Comparison of ENCODE assay signal across 8 cellular contexts in genomic region chr4:125085-125820, GRCh38. TPM values are rescaled to one million over a fixed set of nuclear protein-coding genes. Genes with fewer than 3 reads are reported as not detected.
A peak's percentile ranks its signal among the peaks of the same experiment; 100 is the strongest.
DNase-seq lines count a peak whose midpoint lies in the region; ATAC-seq, FAIRE-seq and TF ChIP-seq lines count a peak whose summit lies in the region.

No MANE protein-coding gene starts in this region.

- H3K27me3 Mint-ChIP-seq in activated naive CD8-positive, alpha-beta T cell = no peaks in the 10 kb centered on the region

- peak overlapping the region; percentile 100 for H3K27ac Mint-ChIP-seq in activated naive CD8-positive, alpha-beta T cell

- ATAC-seq in GM21576 (IDR thresholded peaks at IDR 0.05; ENCODE audit: unreplicated experiment) = peak; percentile 15
- peak; percentile 54 for ATAC-seq in Right ventricle myocardium superior (ENCODE audit: poor library complexity)
- peak; percentile 65 to 80 (median 76) for ATAC-seq in pancreas

- H3K36me3 Mint-ChIP-seq in activated naive CD8-positive, alpha-beta T cell = peaks cover 13% of the 10 kb centered on the region

- peak overlapping the region; percentile 77 to 90 (median 84) for H3K27ac ChIP-seq in pancreas

- DNase-seq in DMS53 treated with DMSO at 0.1 percent for 48 hours (lab: John Stamatoyannopoulos, UW; ENCODE audit: unreplicated experiment) = peak; percentile 56
- DNase-seq in NCI-H1417 (lab: John Stamatoyannopoulos, UW) = peak in 2 of 3 experiments; percentile 62 to 64
- DNase-seq in Right ventricle myocardium superior = peak; percentile 50
- peak; percentile 43 to 80 (median 58) for DNase-seq in pancreas
- no peak for DNase-seq in DMS153 (lab: John Stamatoyannopoulos, UW)
- DNase-seq in pons (ENCODE audit: low spot score) = no peak

- no peaks in the 10 kb centered on the region for H3K36me3 ChIP-seq in pancreas

- FAIRE-seq in pancreas (lab: Jason Lieb, UNC) = no peak

- H3K4me1 Mint-ChIP-seq in activated naive CD8-positive, alpha-beta T cell (ENCODE audit: low read depth) = peaks cover 34% of the 10 kb centered on the region

- no peaks in the 10 kb centered on the region for H3K27me3 ChIP-seq in pancreas

- TF ChIP-seq CTCF in pancreas (IDR thresholded peaks at IDR 0.05) = no peak

- H3K9me3 ChIP-seq in pancreas = no peaks in the 10 kb centered on the region

- H3K9me3 Mint-ChIP-seq in activated naive CD8-positive, alpha-beta T cell (ENCODE audit: low read depth) = peaks cover 3% of the 10 kb centered on the region

- H3K4me3 Mint-ChIP-seq in activated naive CD8-positive, alpha-beta T cell = peak overlapping the region; percentile 99

- WGBS in pancreas, 2 donors = 2 to 3% methylated on average over 34 of the region's 34 CpGs

- peaks cover 0 to 5% (median 0%) of the 10 kb centered on the region in 3 donors for H3K4me1 ChIP-seq in pancreas

- intact Hi-C loops in Right ventricle myocardium superior (cut with DNase I) = no loop called here
- intact Hi-C loops in pancreas (cut with DNase I) = no loop called here

- peak overlapping the region; percentile 70 to 98 (median 88) for H3K4me3 ChIP-seq in pancreas

RNA-seq across cellular contexts. Expression of gene ZNF718, which starts 1.0 kb away (rescaled TPM):
- total RNA-seq in Right ventricle myocardium superior (5.8 TPM), pancreas (1 to 10 TPM; 1.9 to 5.8 (median 2.3) TPM)
- 1 to 10 TPM; 1.2 TPM for polyA plus RNA-seq in pancreas

Comparison
In these comparisons a context has a peak if more than half of its experiments do, and no peak if none do; other contexts are left out.
1. DNase-seq: peak in DMS53 treated with DMSO at 0.1 percent for 48 hours (single experiment), NCI-H1417 (2 of 3), Right ventricle myocardium superior (single experiment) and pancreas (6 of 6); none in DMS153 (single experiment) and pons (single experiment).
2. ATAC-seq: peak in every context shown above with its lines; median percentile 76 in pancreas; 54 in Right ventricle myocardium superior; 15 in GM21576.